Comparison of ENCODE assay signal across 11 cellular contexts in the genomic region with DNA sequence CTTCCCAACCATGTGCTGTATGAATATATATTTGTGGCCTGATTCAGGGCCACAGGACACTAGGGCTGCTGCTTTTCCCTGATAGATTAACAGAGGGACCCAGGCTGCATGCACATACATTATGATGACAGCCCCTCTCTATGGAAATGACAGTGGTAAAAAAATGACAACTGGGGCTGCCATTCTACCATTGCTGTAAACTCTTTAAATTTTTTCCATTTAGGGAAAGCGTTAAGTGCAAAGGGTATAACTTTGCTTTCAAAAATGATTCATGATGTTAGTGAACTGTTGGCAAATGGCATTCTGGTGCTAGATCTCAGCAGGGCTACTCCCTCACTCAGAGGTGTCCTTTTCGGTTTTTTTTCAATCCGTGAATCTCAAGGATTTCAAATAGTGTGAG. TPM values are rescaled to one million over a fixed set of nuclear protein-coding genes. Genes with fewer than 3 reads are reported as not detected.
A peak's percentile ranks its signal among the peaks of the same experiment; 100 is the strongest.
DNase-seq lines count a peak whose midpoint lies in the region; ATAC-seq and TF ChIP-seq lines count a peak whose summit lies in the region.
"Had no signal": no experiment of that assay in that cellular context is flagged by ENCODE, and none has a peak within 500 bp of the region (broad histone marks: within the 10 kb centered on the region; RNA-seq: fewer than 3 reads in every experiment).

No MANE protein-coding gene starts in this region.

- no peaks in the 10 kb centered on the region for H3K4me1 Mint-ChIP-seq in activated T-helper 17 cell treated with anti-CD3 and anti-CD28 coated beads, Interleukin-2, amount 50 U/mL, for 72 hours

- H3K27me3 Mint-ChIP-seq in activated T-helper 17 cell treated with anti-CD3 and anti-CD28 coated beads, Interleukin-2, amount 50 U/mL, for 72 hours: peaks cover 50% of the 10 kb centered on the region

- no peaks in the 10 kb centered on the region for H3K27me3 ChIP-seq in mesendoderm (ENCODE audit: insufficient read depth, low read length, poor library complexity)
- no peaks in the 10 kb centered on the region for H3K27me3 ChIP-seq in thyroid gland

- no peaks in the 10 kb centered on the region for H3K9me3 ChIP-seq in thyroid gland

- no peak overlapping the region for H4K5ac ChIP-seq in mesendoderm (ENCODE audit: low read length)

- H4K8ac ChIP-seq in mesendoderm (ENCODE audit: low read depth, low read length): no peak overlapping the region

- peaks cover under 1% of the 10 kb centered on the region for H3K36me3 ChIP-seq in mesendoderm (ENCODE audit: control insufficient read depth, insufficient read depth, low read length)
- no peaks in the 10 kb centered on the region for H3K36me3 ChIP-seq in thyroid gland

- no peak overlapping the region for H2AK5ac ChIP-seq in mesendoderm (ENCODE audit: low read length)

- peaks cover 2% of the 10 kb centered on the region for H3K79me1 ChIP-seq in mesendoderm (ENCODE audit: low read length)

- ATAC-seq in activated T-helper 17 cell treated with anti-CD3 and anti-CD28 coated beads, Interleukin-2, amount 50 U/mL, for 72 hours (replicated peaks): no peak
- no peak for ATAC-seq in GM21825 (IDR thresholded peaks at IDR 0.05; ENCODE audit: unreplicated experiment)

- DNase-seq in DMS53 (lab: John Stamatoyannopoulos, UW): peak; percentile 47
- DNase-seq in DMS53 treated with DMSO at 0.1 percent for 48 hours (lab: John Stamatoyannopoulos, UW; ENCODE audit: unreplicated experiment): no peak
- no peak for DNase-seq in mesendoderm
- DNase-seq in thyroid gland: no peak
- no peak for DNase-seq in activated CD8-positive, alpha-beta memory T cell treated with anti-CD3 and anti-CD28 coated beads, Interleukin-2, amount 50 U/mL, for 48 hours
- DNase-seq: activated CD4-positive, alpha-beta T cell treated with anti-CD3 and anti-CD28 coated beads for 48 hours; amygdala; NCI-H146 had no signal

- no peak overlapping the region for H2BK15ac ChIP-seq in mesendoderm (replicated peaks; ENCODE audit: low read depth)

- H3K4me2 ChIP-seq in mesendoderm (ENCODE audit: low read length): no peak overlapping the region

- H3K56ac ChIP-seq in mesendoderm (ENCODE audit: low read length): peak overlapping the region; percentile 44

- no peak overlapping the region for H3K4me3 Mint-ChIP-seq in activated T-helper 17 cell treated with anti-CD3 and anti-CD28 coated beads, Interleukin-2, amount 50 U/mL, for 72 hours

- no peak overlapping the region for H3K23ac ChIP-seq in mesendoderm (ENCODE audit: low read length)

- H2BK120ac ChIP-seq in mesendoderm (ENCODE audit: low read depth, low read length): no peak overlapping the region

- no peak for TF ChIP-seq POLR2A in thyroid gland (IDR thresholded peaks at IDR 0.05)

- peaks cover 79% of the 10 kb centered on the region for H3K79me2 ChIP-seq in mesendoderm (ENCODE audit: control insufficient read depth, insufficient read depth, low read length)

- H3K4me3 ChIP-seq in mesendoderm (ENCODE audit: low read length): no peak overlapping the region
- no peak overlapping the region for H3K4me3 ChIP-seq in thyroid gland (replicated peaks in 1 of 3)

- intact Hi-C loops in thyroid gland (cut with DNase I): loop anchor here (10.0 kb wide), 1 partner anchor 71 kb away; no protein-coding TSS in a partner anchor

- peak overlapping the region; percentile 12 for H3K9ac ChIP-seq in mesendoderm (ENCODE audit: low read length)

- H3K4ac ChIP-seq in mesendoderm (ENCODE audit: low read depth, low read length): no peak overlapping the region

- no peak overlapping the region for H2BK5ac ChIP-seq in mesendoderm (ENCODE audit: low read length)

- peak overlapping the region; percentile 90 for H3K27ac ChIP-seq in cingulate gyrus (ENCODE audit: low read depth, low read length)
- H3K27ac ChIP-seq in mesendoderm (ENCODE audit: low read depth, low read length): no peak overlapping the region
- peak overlapping the region; percentile 95 to 99 (median 98) for H3K27ac ChIP-seq in thyroid gland

- TF ChIP-seq CTCF in thyroid gland (IDR thresholded peaks at IDR 0.05): no peak

- H3K9me3 Mint-ChIP-seq in activated T-helper 17 cell treated with anti-CD3 and anti-CD28 coated beads, Interleukin-2, amount 50 U/mL, for 72 hours: no peaks in the 10 kb centered on the region

- H3K36me3 Mint-ChIP-seq in activated T-helper 17 cell treated with anti-CD3 and anti-CD28 coated beads, Interleukin-2, amount 50 U/mL, for 72 hours (ENCODE audit: low read depth): peaks cover 5% of the 10 kb centered on the region

- H3K4me1 ChIP-seq in mesendoderm (ENCODE audit: control insufficient read depth, low read depth, low read length) (peaks cover 38% of the 10 kb centered on the region), thyroid gland (peaks cover 66 to 68% of the 10 kb centered on the region in 2 donors)

- H3K18ac ChIP-seq in mesendoderm (ENCODE audit: low read length): peak overlapping the region; percentile 32

- H3K27ac Mint-ChIP-seq in activated T-helper 17 cell treated with anti-CD3 and anti-CD28 coated beads, Interleukin-2, amount 50 U/mL, for 72 hours: no peak overlapping the region

- WGBS in mesendoderm (ENCODE audit: extremely low coverage, insufficient coverage, low lambda C conversion rate): no CpG with 5 or more reads among the region's 3 CpGs
- 46 to 63% methylated on average over 3 of the region's 3 CpGs for WGBS in thyroid gland, 2 donors

RNA-seq across cellular contexts. Expression of a gene that starts 4.2 kb away (rescaled TPM):
- 135 TPM for polyA plus RNA-seq in mesendoderm (2013, experiment 1 of 2)
- polyA plus RNA-seq in mesendoderm (2013, experiment 2 of 2): 136 TPM
- 100 to 1,000 TPM in 3 of 4 donors, 10 to 100 TPM in 1; 92.4 to 136 (median 125) TPM for total RNA-seq in thyroid gland
- 1 to 10 TPM in 1 of 2 donors, under 1 TPM in 1; 0.74 to 1.1 TPM for total RNA-seq in activated T-helper 17 cell treated with anti-CD3 and anti-CD28 coated beads, Interleukin-2, amount 50 U/mL, for 72 hours

Comparison
In these comparisons a context has a peak if more than half of its experiments do, and no peak if none do; other contexts are left out.
1. RNA of a gene that starts 4.2 kb away (total RNA-seq): 92.4 to 136 TPM in thyroid gland; 0.74 to 1.1 TPM in activated T-helper 17 cell treated with anti-CD3 and anti-CD28 coated beads, Interleukin-2, amount 50 U/mL, for 72 hours; every median in the first group is over 10 times any median in the second.